17 cellular contexts compared by ENCODE assay signal in the genomic region with DNA sequence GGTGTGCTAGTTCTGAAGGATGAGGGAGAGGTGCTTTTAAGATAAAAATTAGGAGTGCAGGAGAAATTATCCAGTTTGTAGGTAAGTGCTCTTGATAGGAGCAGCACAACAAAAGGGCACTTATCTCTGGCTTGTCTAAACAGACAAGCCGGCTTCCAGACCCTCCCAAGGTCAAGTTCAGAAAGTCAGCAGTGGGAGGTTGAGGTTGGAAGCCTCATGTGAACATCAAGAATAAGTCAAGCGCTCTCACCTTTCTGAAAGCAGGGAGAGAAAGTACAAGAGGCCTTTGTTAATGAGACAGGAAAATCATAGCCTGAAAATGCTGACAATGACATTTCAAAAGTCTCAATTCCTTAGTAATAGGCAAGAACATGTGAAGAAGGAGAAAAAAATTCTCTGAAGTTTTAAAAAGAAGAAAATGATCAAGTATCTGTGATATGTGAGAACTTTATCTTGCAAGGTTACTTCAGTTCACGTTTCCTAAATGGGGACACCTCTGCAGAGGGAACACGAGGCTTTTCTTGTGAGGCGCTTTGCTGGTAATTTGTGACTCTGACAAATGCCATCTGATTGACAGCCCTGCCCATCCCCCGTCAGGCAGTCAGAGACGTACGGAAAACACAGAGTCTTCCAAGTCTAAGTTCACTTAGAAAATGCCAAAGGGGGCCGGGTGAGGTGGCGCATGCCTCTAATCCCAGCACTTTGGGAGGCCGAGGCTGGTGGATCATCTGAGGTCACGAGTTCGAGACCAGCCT.
DNase-seq lines count a peak whose midpoint lies in the region; ATAC-seq, FAIRE-seq and TF ChIP-seq lines count a peak whose summit lies in the region.
"Had no signal": no experiment of that assay in that cellular context is flagged by ENCODE, and none has a peak within 500 bp of the region (broad histone marks: within the 10 kb centered on the region; RNA-seq: fewer than 3 reads in every experiment).

No MANE protein-coding gene starts in this region.

- CTCF ChIA-PET in HepG2 (lab: Yijun Ruan, JAX; ENCODE audit: low intra/inter-chr PET ratio, low total read pairs), result no interaction called here

- H3K27me3 ChIP-seq in HepG2 (ENCODE audit: control insufficient read depth in 1 of 2, insufficient read depth in 2 of 2, low read length in 2 of 2) (no peaks in the 10 kb centered on the region; a peak in 1 of 5 replicates), right lobe of liver (no peaks in the 10 kb centered on the region)
- H3K27me3 ChIP-seq: Peyer's patch had no signal

- no peak overlapping the region for H3K27ac ChIP-seq in HepG2 (ENCODE audit: extremely low read length, insufficient read depth, low read length)
- no peak overlapping the region for H3K27ac ChIP-seq in right lobe of liver
- H3K27ac ChIP-seq: Peyer's patch had no signal

- H3K79me2 ChIP-seq in HepG2 (ENCODE audit: insufficient read depth, low read length), result no peaks in the 10 kb centered on the region

- no peak overlapping the region for H3K4me3 ChIP-seq in HepG2 (replicated peaks in 1 of 3; ENCODE audit: insufficient read depth in 1 of 3, low read depth in 2 of 3, low read length in 3 of 3)
- no peak overlapping the region for H3K4me3 ChIP-seq in right lobe of liver
- H3K4me3 ChIP-seq: Peyer's patch had no signal

- H3K4me1 ChIP-seq in HepG2 (ENCODE audit: insufficient read depth, low read length) (no peaks in the 10 kb centered on the region), right lobe of liver (no peaks in the 10 kb centered on the region)
- H3K4me1 ChIP-seq: Peyer's patch had no signal

- H4K20me1 ChIP-seq in HepG2 (ENCODE audit: insufficient read depth, low read length), result no peaks in the 10 kb centered on the region

- 47% methylated on average over 11 of the region's 13 CpGs for WGBS in HepG2 (ENCODE audit: low lambda C conversion rate)
- WGBS in right lobe of liver (ENCODE audit: insufficient coverage, low coverage, low lambda C conversion rate, missing lambda C conversion rate), result 57% methylated on average over 6 of the region's 13 CpGs

- TF ChIP-seq RAD21 in HepG2 (CRISPR knock-in tag; IDR thresholded peaks at IDR 0.05), result no peak

- intact Hi-C loops in HepG2 (cut with micrococcal nuclease; ENCODE audit: unreplicated experiment) (no loop called here), right lobe of liver (cut with DNase I) (no loop called here)

- in situ Hi-C loops in HepG2 (cut with HindIII; ENCODE audit: extremely low pct_ligation_motif_present, low pct_unique_long_range_greater_than_20kb), result no loop called here

- ATAC-seq in HepG2 (no peak), right lobe of liver (no peak), HG02798 (IDR thresholded peaks at IDR 0.05; ENCODE audit: poor library complexity, unreplicated experiment) (no peak)

- TF ChIP-seq EP300 in HepG2 (IDR thresholded peaks at IDR 0.05; ENCODE audit: low read depth in 2 of 2, low read length in 2 of 2) (no peak), HepG2 (CRISPR knock-in tag; IDR thresholded peaks at IDR 0.05; ENCODE audit: borderline replicate concordance) (no peak)

- TF ChIP-seq POLR2A in HepG2 (IDR thresholded peaks at IDR 0.05; ENCODE audit: insufficient read depth in 1 of 2, low read depth in 2 of 2, low read length in 2 of 2) (no peak), right lobe of liver (IDR thresholded peaks at IDR 0.05) (no peak)

- DNase-seq in HepG2 (ENCODE audit: low spot score) (no peak), right lobe of liver (no peak), NCI-H187 treated with DMSO at 0.1 percent for 48 hours (lab: John Stamatoyannopoulos, UW) (peak; percentile 87), RPMI8226 (peak; percentile 6), putamen (ENCODE audit: low spot score) (peak; percentile 80), KG1 (lab: John Stamatoyannopoulos, UW) (no peak)
- DNase-seq in activated T-cell treated with anti-CD3 and anti-CD28 coated beads, Interleukin-2, amount 50 U/mL, for 1 hour, result no peak
- DNase-seq: ACHN; Calu3; CD4-positive, CD25-positive, alpha-beta regulatory T cell; MV-4-11; NCI-H1694; Peyer's patch; SHP77 treated with DMSO at 0.1 percent for 48 hours; T-helper 2 cell had no signal

- no peak overlapping the region for H3K9ac ChIP-seq in HepG2 (ENCODE audit: insufficient read depth, low read depth, low read length)

- H3K4me2 ChIP-seq in HepG2 (ENCODE audit: low read depth, low read length), result no peak overlapping the region

- H3K36me3 ChIP-seq in HepG2 (replicated peaks in 1 of 2; ENCODE audit: control insufficient read depth in 1 of 2, insufficient read depth in 2 of 2, low read length in 2 of 2), result no peaks in the 10 kb centered on the region
- H3K36me3 ChIP-seq in right lobe of liver, result no peaks in the 10 kb centered on the region
- H3K36me3 ChIP-seq: Peyer's patch had no signal

- no peak overlapping the region for H2AFZ ChIP-seq in HepG2 (ENCODE audit: low read length)

- POLR2A ChIA-PET in HepG2 (lab: Yijun Ruan, JAX), result no interaction called here

- no peak for FAIRE-seq in HepG2 (lab: Jason Lieb, UNC)
- FAIRE-seq: H54 had no signal

- TF ChIP-seq CTCF in HepG2 (CRISPR knock-in tag; IDR thresholded peaks at IDR 0.05) (no peak), right lobe of liver (IDR thresholded peaks at IDR 0.05) (no peak)

- no TSS peak for BruUV-seq in HepG2 (replicated peaks; lab: Mats Ljungman, UMichigan)

- no peaks in the 10 kb centered on the region for H3K9me3 ChIP-seq in HepG2 (ENCODE audit: low read length)
- H3K9me3 ChIP-seq in right lobe of liver, result no peaks in the 10 kb centered on the region
- H3K9me3 ChIP-seq: Peyer's patch had no signal

TF ChIP-seq in HepG2, 621 proteins besides CTCF, POLR2A, EP300 and RAD21:
- TF ChIP-seq, protein P1, sequence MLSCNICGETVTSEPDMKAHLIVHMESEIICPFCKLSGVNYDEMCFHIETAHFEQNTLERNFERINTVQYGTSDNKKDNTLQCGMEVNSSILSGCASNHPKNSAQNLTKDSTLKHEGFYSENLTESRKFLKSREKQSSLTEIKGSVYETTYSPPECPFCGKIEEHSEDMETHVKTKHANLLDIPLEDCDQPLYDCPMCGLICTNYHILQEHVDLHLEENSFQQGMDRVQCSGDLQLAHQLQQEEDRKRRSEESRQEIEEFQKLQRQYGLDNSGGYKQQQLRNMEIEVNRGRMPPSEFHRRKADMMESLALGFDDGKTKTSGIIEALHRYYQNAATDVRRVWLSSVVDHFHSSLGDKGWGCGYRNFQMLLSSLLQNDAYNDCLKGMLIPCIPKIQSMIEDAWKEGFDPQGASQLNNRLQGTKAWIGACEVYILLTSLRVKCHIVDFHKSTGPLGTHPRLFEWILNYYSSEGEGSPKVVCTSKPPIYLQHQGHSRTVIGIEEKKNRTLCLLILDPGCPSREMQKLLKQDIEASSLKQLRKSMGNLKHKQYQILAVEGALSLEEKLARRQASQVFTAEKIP (CRISPR knock-in tag; IDR thresholded peaks at IDR 0.05; ENCODE audit: borderline replicate concordance), result no peak
- TF ChIP-seq MAFK (conservative IDR thresholded peaks at IDR 0.05 in 1 of 2, IDR thresholded peaks at IDR 0.05 in 1 of 2; ENCODE audit: low read length in 2 of 2), result peak; percentile 90 to 95
- TF ChIP-seq ETV6 (CRISPR knock-in tag; conservative IDR thresholded peaks at IDR 0.05), result no peak
- TF ChIP-seq MAFF (IDR thresholded peaks at IDR 0.05; ENCODE audit: low read depth, low read length), result peak; percentile 93
- TF ChIP-seq, protein P2, sequence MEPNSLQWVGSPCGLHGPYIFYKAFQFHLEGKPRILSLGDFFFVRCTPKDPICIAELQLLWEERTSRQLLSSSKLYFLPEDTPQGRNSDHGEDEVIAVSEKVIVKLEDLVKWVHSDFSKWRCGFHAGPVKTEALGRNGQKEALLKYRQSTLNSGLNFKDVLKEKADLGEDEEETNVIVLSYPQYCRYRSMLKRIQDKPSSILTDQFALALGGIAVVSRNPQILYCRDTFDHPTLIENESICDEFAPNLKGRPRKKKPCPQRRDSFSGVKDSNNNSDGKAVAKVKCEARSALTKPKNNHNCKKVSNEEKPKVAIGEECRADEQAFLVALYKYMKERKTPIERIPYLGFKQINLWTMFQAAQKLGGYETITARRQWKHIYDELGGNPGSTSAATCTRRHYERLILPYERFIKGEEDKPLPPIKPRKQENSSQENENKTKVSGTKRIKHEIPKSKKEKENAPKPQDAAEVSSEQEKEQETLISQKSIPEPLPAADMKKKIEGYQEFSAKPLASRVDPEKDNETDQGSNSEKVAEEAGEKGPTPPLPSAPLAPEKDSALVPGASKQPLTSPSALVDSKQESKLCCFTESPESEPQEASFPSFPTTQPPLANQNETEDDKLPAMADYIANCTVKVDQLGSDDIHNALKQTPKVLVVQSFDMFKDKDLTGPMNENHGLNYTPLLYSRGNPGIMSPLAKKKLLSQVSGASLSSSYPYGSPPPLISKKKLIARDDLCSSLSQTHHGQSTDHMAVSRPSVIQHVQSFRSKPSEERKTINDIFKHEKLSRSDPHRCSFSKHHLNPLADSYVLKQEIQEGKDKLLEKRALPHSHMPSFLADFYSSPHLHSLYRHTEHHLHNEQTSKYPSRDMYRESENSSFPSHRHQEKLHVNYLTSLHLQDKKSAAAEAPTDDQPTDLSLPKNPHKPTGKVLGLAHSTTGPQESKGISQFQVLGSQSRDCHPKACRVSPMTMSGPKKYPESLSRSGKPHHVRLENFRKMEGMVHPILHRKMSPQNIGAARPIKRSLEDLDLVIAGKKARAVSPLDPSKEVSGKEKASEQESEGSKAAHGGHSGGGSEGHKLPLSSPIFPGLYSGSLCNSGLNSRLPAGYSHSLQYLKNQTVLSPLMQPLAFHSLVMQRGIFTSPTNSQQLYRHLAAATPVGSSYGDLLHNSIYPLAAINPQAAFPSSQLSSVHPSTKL (CRISPR knock-in tag; IDR thresholded peaks at IDR 0.05), result no peak

Comparison
In these comparisons a context has a peak if more than half of its experiments do, and no peak if none do; other contexts are left out.
1. DNase-seq: peak in NCI-H187 treated with DMSO at 0.1 percent for 48 hours (single experiment), RPMI8226 (single experiment) and putamen (single experiment); none in HepG2 (single experiment), right lobe of liver (0 of 3), KG1 (single experiment) and activated T-cell treated with anti-CD3 and anti-CD28 coated beads, Interleukin-2, amount 50 U/mL, for 1 hour (single experiment).